ENCODE assay signal across 26 cellular contexts in the genomic region with DNA sequence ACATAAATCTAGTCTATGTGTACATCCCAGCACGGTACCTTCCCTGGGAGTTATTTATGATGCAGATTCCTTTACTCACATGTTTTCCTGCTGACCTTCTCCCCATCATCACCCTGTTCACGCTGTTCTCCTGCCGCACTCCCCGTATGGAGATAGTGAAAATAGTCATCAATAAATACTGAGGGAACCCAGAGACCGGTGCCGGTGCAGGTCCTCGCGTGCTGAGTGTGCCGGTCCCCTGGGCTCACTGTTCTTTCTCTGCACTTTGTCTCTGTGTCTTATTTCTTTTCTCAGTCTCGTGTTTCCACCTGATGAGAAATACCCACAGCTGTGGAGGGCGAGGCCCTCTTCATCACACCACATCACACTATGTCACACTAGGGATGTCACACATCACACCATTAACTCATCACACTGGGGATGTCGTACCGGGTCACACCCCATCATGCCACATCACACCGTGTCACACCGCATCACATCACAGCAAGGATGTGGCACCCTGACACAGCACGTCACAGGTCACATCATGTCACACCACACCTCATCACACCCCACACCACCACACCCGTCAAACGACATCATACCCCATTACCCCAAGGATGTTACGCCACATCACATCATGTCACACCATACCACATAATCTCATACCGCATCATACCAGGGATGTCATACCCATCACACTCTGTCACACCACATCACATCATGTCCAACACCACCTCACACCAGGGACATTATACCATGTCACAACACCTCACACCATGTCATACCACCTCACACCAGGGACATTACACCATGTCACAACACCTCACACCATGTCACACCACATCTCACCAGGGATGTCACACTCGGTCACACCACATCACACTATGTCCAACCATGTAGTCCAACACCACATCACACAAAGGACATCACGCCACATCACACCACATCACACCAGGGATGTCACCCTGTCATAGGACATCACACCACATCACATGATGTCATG.
DNase-seq lines count a peak whose midpoint lies in the region; ATAC-seq, FAIRE-seq and TF ChIP-seq lines count a peak whose summit lies in the region.
"Had no signal": no experiment of that assay in that cellular context is flagged by ENCODE, and none has a peak within 500 bp of the region (broad histone marks: within the 10 kb centered on the region; RNA-seq: fewer than 3 reads in every experiment).

No MANE protein-coding gene starts in this region.

- H3K9me3 ChIP-seq in breast epithelium: peaks cover 0 to 6% of the 10 kb centered on the region in 2 donors
- H3K9me3 ChIP-seq: uterus had no signal

- no peaks in the 10 kb centered on the region for H3K4me1 ChIP-seq in breast epithelium
- H3K4me1 ChIP-seq: left ventricle myocardium inferior, uterus had no signal

- H3K4me1 Mint-ChIP-seq in activated T-cell treated with anti-CD3 and anti-CD28 coated beads, Interleukin-2, amount 50 U/mL, for 72 hours (ENCODE audit: low read depth): no peaks in the 10 kb centered on the region
- H3K4me1 Mint-ChIP-seq: immature natural killer cell had no signal

- H3K27me3 ChIP-seq in breast epithelium: no peaks in the 10 kb centered on the region
- H3K27me3 ChIP-seq: uterus had no signal

- POLR2A ChIA-PET in GM10248 (lab: Yijun Ruan, JAX): no interaction called here

- ATAC-seq in sciatic nerve: peak; percentile 13
- no peak for ATAC-seq in activated T-cell treated with anti-CD3 and anti-CD28 coated beads, Interleukin-2, amount 50 U/mL, for 72 hours (replicated peaks in 1 of 2)

- no peak overlapping the region for H3K4me3 Mint-ChIP-seq in activated T-cell treated with anti-CD3 and anti-CD28 coated beads, Interleukin-2, amount 50 U/mL, for 72 hours
- H3K4me3 Mint-ChIP-seq: CD4-positive, CD25-positive, alpha-beta regulatory T cell; immature natural killer cell had no signal

- CTCF ChIA-PET in GM10248 (lab: Yijun Ruan, JAX): no interaction called here

- DNase-seq in GM10248 (ENCODE audit: extremely low spot score) (peak; percentile 26), HTR-8/SVneo (ENCODE audit: insufficient read length, low spot score) (no peak), islet precursor cell (peak; percentile 14), sciatic nerve (ENCODE audit: low spot score) (no peak), HT-29 (ENCODE audit: low spot score) (no peak), breast epithelium (ENCODE audit: low spot score in 2 of 2) (no peak), SIG-M5 (lab: John Stamatoyannopoulos, UW) (no peak)
- DNase-seq in activated T-cell treated with anti-CD3 and anti-CD28 coated beads, Interleukin-2, amount 50 U/mL, for 72 hours: no peak
- DNase-seq: activated CD4-positive, alpha-beta T cell treated with anti-CD3 and anti-CD28 coated beads for 1 hour; activated CD8-positive, alpha-beta memory T cell treated with anti-CD3 and anti-CD28 coated beads for 24 hours; activated naive CD4-positive, alpha-beta T cell treated with anti-CD3 and anti-CD28 coated beads, Interleukin-2, amount 50 U/mL, for 16 hours; CD4-positive, CD25-positive, alpha-beta regulatory T cell; effector CD4-positive, alpha-beta T cell; erythroblast; foreskin fibroblast; immature natural killer cell; KG1; left ventricle myocardium inferior; NCI-H1694 treated with DMSO at 0.1 percent for 48 hours; NCI-H2171 treated with DMSO at 0.1 percent for 48 hours; NCI-H69; stimulated activated CD4-positive, alpha-beta T cell treated with anti-CD3 and anti-CD28 coated beads, Interleukin-12 subunit alpha, Interleukin-12 subunit beta, amount 100 ng/mL, for 4 hours; uterus had no signal

- H3K27me3 Mint-ChIP-seq in activated T-cell treated with anti-CD3 and anti-CD28 coated beads, Interleukin-2, amount 50 U/mL, for 72 hours (ENCODE audit: low read depth): peaks cover 6% of the 10 kb centered on the region

- intact Hi-C loops in sciatic nerve (cut with DNase I): no loop called here
- intact Hi-C loops in breast epithelium (cut with DNase I; ENCODE audit: low total_unique reads): no loop called here

- peak; percentile 98 for FAIRE-seq in HTR-8/SVneo (lab: Jason Lieb, UNC)
- FAIRE-seq: astrocyte, H1, TTC549 had no signal

- no peak for TF ChIP-seq CTCF in GM10248 (IDR thresholded peaks at IDR 0.05; ENCODE audit: control extremely low read depth, extremely low read depth, low read depth, missing control alignments)
- no peak for TF ChIP-seq CTCF in breast epithelium (IDR thresholded peaks at IDR 0.05)

- no peak overlapping the region for H3K4me3 ChIP-seq in breast epithelium
- H3K4me3 ChIP-seq: left ventricle myocardium inferior, uterus had no signal

- H3K36me3 ChIP-seq in breast epithelium: no peaks in the 10 kb centered on the region
- H3K36me3 ChIP-seq: left ventricle myocardium inferior, uterus had no signal

- no peak overlapping the region for H3K27ac Mint-ChIP-seq in activated T-cell treated with anti-CD3 and anti-CD28 coated beads, Interleukin-2, amount 50 U/mL, for 72 hours
- H3K27ac Mint-ChIP-seq: immature natural killer cell had no signal

- no peak overlapping the region for H3K27ac ChIP-seq in breast epithelium
- H3K27ac ChIP-seq: left ventricle myocardium inferior, uterus had no signal

- H3K36me3 Mint-ChIP-seq in activated T-cell treated with anti-CD3 and anti-CD28 coated beads, Interleukin-2, amount 50 U/mL, for 72 hours (ENCODE audit: insufficient read depth in 2 of 2): no peaks in the 10 kb centered on the region
- H3K36me3 Mint-ChIP-seq: CD4-positive, CD25-positive, alpha-beta regulatory T cell; immature natural killer cell had no signal

- no peaks in the 10 kb centered on the region for H3K9me3 Mint-ChIP-seq in activated T-cell treated with anti-CD3 and anti-CD28 coated beads, Interleukin-2, amount 50 U/mL, for 72 hours

- TF ChIP-seq POLR2A in breast epithelium (IDR thresholded peaks at IDR 0.05): no peak

Comparison
In these comparisons a context has a peak if more than half of its experiments do, and no peak if none do; other contexts are left out.
1. DNase-seq: peak in GM10248 (single experiment) and islet precursor cell (single experiment); none in HTR-8/SVneo (single experiment), sciatic nerve (single experiment), HT-29 (single experiment), activated T-cell treated with anti-CD3 and anti-CD28 coated beads, Interleukin-2, amount 50 U/mL, for 72 hours (0 of 2), breast epithelium (0 of 2) and SIG-M5 (single experiment).